10 cellular contexts compared by ENCODE assay signal in genomic region chr2:21754164-21754788, GRCh38.
DNase-seq lines count a peak whose midpoint lies in the region; ATAC-seq and TF ChIP-seq lines count a peak whose summit lies in the region.
"Had no signal": no experiment of that assay in that cellular context is flagged by ENCODE, and none has a peak within 500 bp of the region (broad histone marks: within the 10 kb centered on the region; RNA-seq: fewer than 3 reads in every experiment).

No MANE protein-coding gene starts in this region.

- H3K79me2 ChIP-seq in smooth muscle cell (ENCODE audit: low read depth), result no peaks in the 10 kb centered on the region

- H4K20me1 ChIP-seq in smooth muscle cell (ENCODE audit: low read depth), result no peaks in the 10 kb centered on the region

- H2AFZ ChIP-seq in smooth muscle cell (ENCODE audit: low read depth), result no peak overlapping the region

- H3F3A ChIP-seq in smooth muscle cell (ENCODE audit: low read depth), result no peaks in the 10 kb centered on the region

- TF ChIP-seq CTCF in foreskin keratinocyte (conservative IDR thresholded peaks at IDR 0.05), result peak; percentile 30
- peak; percentile 17 for TF ChIP-seq CTCF in smooth muscle cell (IDR thresholded peaks at IDR 0.05; ENCODE audit: borderline replicate concordance, insufficient read depth, poor library complexity, severe bottlenecking)
- TF ChIP-seq CTCF in lower leg skin (IDR thresholded peaks at IDR 0.05), result no peak

- ATAC-seq in foreskin keratinocyte, result no peak

- H3K4me1 ChIP-seq in foreskin keratinocyte (no peaks in the 10 kb centered on the region), smooth muscle cell (ENCODE audit: low read depth) (peaks cover 19% of the 10 kb centered on the region)

- 74% methylated on average over 5 of the region's 5 CpGs for WGBS in smooth muscle cell (ENCODE audit: low lambda C conversion rate)
- 39 to 45% methylated on average over 5 of the region's 5 CpGs for WGBS in lower leg skin, 2 donors

- H3K4me2 ChIP-seq in smooth muscle cell, result no peak overlapping the region

- intact Hi-C loops in lower leg skin (cut with DNase I; ENCODE audit: low total_unique reads), result no loop called here

- H3K9ac ChIP-seq in smooth muscle cell (ENCODE audit: low read depth), result no peak overlapping the region

- DNase-seq in SHP77 (lab: John Stamatoyannopoulos, UW), result peak; percentile 6 to 15
- DNase-seq in SHP77 treated with DMSO at 0.1 percent for 48 hours (lab: John Stamatoyannopoulos, UW), result no peak
- DNase-seq in NCI-H526 treated with DMSO at 0.1 percent for 48 hours (lab: John Stamatoyannopoulos, UW), result peak; percentile 69
- no peak for DNase-seq in foreskin keratinocyte
- DNase-seq in smooth muscle cell (lab: John Stamatoyannopoulos, UW; ENCODE audit: unreplicated experiment), result no peak
- DNase-seq in lower leg skin (ENCODE audit: low spot score in 2 of 2), result no peak
- no peak for DNase-seq in putamen (ENCODE audit: low spot score)
- no peak for DNase-seq in NCI-H146 treated with DMSO at 0.1 percent for 48 hours (lab: John Stamatoyannopoulos, UW; ENCODE audit: unreplicated experiment)
- DNase-seq: activated CD4-positive, alpha-beta memory T cell treated with anti-CD3 and anti-CD28 coated beads, Interleukin-2, amount 10 ng/mL, durations not matched to agents 7 days and 5 days; hippocampal formation had no signal

- H3K27ac ChIP-seq in foreskin keratinocyte, result no peak overlapping the region
- H3K27ac ChIP-seq in smooth muscle cell (ENCODE audit: low read depth), result no peak overlapping the region

- H3K27me3 ChIP-seq in foreskin keratinocyte, result no peaks in the 10 kb centered on the region
- H3K27me3 ChIP-seq in smooth muscle cell (ENCODE audit: low read depth), result no peaks in the 10 kb centered on the region

- H3K9me3 ChIP-seq in smooth muscle cell (replicated peaks; ENCODE audit: low read depth), result no peaks in the 10 kb centered on the region

- H3K4me3 ChIP-seq in smooth muscle cell (no peak overlapping the region), lower leg skin (ENCODE audit: low read depth, poor library complexity, severe bottlenecking) (no peak overlapping the region)

- TF ChIP-seq POLR2A in lower leg skin (IDR thresholded peaks at IDR 0.05), result no peak

- H3K36me3 ChIP-seq in smooth muscle cell (ENCODE audit: low read depth), result no peaks in the 10 kb centered on the region

Comparison
In these comparisons a context has a peak if more than half of its experiments do, and no peak if none do; other contexts are left out.
1. DNase-seq: peak in SHP77 (2 of 2) and NCI-H526 treated with DMSO at 0.1 percent for 48 hours (single experiment); none in SHP77 treated with DMSO at 0.1 percent for 48 hours (single experiment), foreskin keratinocyte (0 of 2), smooth muscle cell (single experiment), lower leg skin (0 of 2), putamen (single experiment) and NCI-H146 treated with DMSO at 0.1 percent for 48 hours (single experiment).
2. CTCF ChIP-seq: peak in foreskin keratinocyte (single experiment) and smooth muscle cell (single experiment); none in lower leg skin (0 of 3).